Comparison of ENCODE assay signal across 1 cellular context in the genomic region with DNA sequence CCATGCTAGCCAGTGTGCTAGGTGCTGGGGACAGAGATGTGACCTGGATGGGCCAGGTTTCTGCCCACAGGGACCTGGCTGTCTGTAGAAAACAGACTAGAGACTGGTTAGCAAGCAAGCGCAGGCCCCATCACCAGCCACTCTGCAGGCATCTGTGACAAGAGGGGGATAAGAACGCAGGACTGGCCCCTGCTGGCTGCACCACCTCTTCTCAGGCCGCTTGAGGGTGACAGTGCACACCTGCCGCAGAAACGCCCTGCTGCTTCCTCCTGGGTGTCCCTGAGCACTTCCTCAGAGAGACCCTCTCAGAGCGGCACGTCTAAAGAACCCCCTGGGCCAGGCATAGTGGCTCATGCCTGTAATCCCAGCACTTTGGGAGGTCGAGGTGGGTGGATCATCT.
TF ChIP-seq lines count a peak whose summit lies in the region.

No MANE protein-coding gene starts in this region.

TF ChIP-seq in GM23338, 12 proteins besides CTCF, POLR2A, EP300 and RAD21 (continued from another document):
- TF ChIP-seq, protein P1, sequence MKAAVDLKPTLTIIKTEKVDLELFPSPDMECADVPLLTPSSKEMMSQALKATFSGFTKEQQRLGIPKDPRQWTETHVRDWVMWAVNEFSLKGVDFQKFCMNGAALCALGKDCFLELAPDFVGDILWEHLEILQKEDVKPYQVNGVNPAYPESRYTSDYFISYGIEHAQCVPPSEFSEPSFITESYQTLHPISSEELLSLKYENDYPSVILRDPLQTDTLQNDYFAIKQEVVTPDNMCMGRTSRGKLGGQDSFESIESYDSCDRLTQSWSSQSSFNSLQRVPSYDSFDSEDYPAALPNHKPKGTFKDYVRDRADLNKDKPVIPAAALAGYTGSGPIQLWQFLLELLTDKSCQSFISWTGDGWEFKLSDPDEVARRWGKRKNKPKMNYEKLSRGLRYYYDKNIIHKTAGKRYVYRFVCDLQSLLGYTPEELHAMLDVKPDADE (IDR thresholded peaks at IDR 0.05) = no peak
